ENCODE assay signal across 1 cellular context in the genomic region with DNA sequence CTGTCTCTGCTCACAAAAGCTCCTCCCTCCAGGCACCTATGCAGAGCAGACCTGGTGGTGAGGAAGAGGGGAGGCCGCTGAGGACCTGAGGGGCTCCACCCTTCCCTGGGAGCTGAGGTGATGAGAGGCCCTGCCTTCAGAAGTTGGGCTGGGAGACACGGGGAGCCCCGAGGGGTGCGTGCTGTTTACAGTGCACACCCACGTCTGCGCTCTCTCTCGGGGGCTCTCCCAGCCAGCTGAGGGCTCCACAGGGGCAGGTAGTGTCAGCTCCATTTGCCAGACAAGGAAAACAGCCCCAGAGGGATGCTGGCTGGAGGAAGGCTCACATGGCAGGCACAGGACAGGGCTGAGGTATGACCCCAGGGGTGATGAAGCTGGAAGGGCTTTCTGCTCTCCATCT.
TF ChIP-seq lines count a peak whose summit lies in the region.

No MANE protein-coding gene starts in this region.

TF ChIP-seq in IMR-90, 13 proteins besides CTCF, POLR2A, EP300 and RAD21:
- TF ChIP-seq, protein P1, sequence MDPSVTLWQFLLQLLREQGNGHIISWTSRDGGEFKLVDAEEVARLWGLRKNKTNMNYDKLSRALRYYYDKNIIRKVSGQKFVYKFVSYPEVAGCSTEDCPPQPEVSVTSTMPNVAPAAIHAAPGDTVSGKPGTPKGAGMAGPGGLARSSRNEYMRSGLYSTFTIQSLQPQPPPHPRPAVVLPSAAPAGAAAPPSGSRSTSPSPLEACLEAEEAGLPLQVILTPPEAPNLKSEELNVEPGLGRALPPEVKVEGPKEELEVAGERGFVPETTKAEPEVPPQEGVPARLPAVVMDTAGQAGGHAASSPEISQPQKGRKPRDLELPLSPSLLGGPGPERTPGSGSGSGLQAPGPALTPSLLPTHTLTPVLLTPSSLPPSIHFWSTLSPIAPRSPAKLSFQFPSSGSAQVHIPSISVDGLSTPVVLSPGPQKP (IDR thresholded peaks at IDR 0.05; ENCODE audit: borderline replicate concordance, low read depth, low read length), result no peak
- no peak for TF ChIP-seq CEBPB (IDR thresholded peaks at IDR 0.05; ENCODE audit: low read depth, low read length)
- TF ChIP-seq FOS (IDR thresholded peaks at IDR 0.05; ENCODE audit: low read depth, low read length), result no peak
- TF ChIP-seq MAFK (IDR thresholded peaks at IDR 0.05; ENCODE audit: low read depth, low read length), result no peak
- TF ChIP-seq RCOR1 (IDR thresholded peaks at IDR 0.05; ENCODE audit: insufficient replicate concordance, low read length), result no peak
TF ChIP-seq in IMR-90: peak in this region for 0.
